ENCODE assay signal across 8 cellular contexts in the genomic region with DNA sequence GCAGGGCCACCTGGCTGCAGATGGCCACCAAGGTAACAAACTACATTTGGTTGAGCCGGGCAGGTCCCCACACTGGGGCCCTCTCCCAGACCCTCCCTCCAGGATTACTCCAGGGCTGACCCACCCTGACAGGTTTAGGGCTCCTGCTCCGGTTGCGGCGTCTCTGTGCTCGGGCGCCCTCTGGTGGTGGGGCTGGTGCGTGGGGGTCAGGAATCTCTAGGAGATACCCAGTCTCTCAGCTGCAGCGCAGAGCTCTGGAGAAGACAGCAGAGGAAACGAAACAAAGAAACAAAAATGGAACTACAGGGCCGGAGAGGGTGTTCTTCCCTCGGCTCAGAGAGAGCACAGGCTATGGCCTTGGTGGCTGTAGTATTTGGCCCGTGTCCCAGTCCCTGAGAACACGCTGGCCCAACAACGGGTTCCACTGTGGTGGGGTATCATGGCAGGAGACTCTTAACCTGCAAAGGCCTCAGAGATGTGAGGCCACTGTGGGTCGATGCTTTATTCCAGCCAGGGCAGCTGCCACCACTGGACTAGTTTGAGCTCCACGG. TPM values are rescaled to one million over a fixed set of nuclear protein-coding genes. Genes with fewer than 3 reads are reported as not detected.
DNase-seq lines count a peak whose midpoint lies in the region; ATAC-seq and TF ChIP-seq lines count a peak whose summit lies in the region.

No MANE protein-coding gene starts in this region.

- no peaks in the 10 kb centered on the region for H3K9me3 Mint-ChIP-seq in activated CD4-positive, alpha-beta memory T cell treated with anti-CD3 and anti-CD28 coated beads, Interleukin-2, amount 10 ng/mL, durations not matched to agents 7 days and 5 days
- H3K9me3 Mint-ChIP-seq in mesothelial cell of epicardium = no peaks in the 10 kb centered on the region

- TF ChIP-seq CTCF in 22Rv1 (IDR thresholded peaks at IDR 0.05) (peak; percentile 96), GM13976 (IDR thresholded peaks at IDR 0.05; ENCODE audit: borderline replicate concordance, control extremely low read depth, extremely low read depth, insufficient read depth, missing control alignments) (peak; percentile 71), mesothelial cell of epicardium (IDR thresholded peaks at IDR 0.05; ENCODE audit: unreplicated experiment) (peak; percentile 68)

- H3K27ac ChIP-seq in 22Rv1 = no peak overlapping the region

- peak; percentile 84 for DNase-seq in GM13976 (ENCODE audit: low spot score)
- peak; percentile 35 to 68 for DNase-seq in NCI-H1930 (lab: John Stamatoyannopoulos, UW)
- DNase-seq in activated CD4-positive, alpha-beta memory T cell treated with anti-CD3 and anti-CD28 coated beads, Interleukin-2, amount 10 ng/mL, durations not matched to agents 7 days and 5 days = peak; percentile 73
- peak; percentile 49 for DNase-seq in effector CD4-positive, alpha-beta T cell
- peak in 1 of 2 experiments; percentile 56 for DNase-seq in mesothelial cell of epicardium (ENCODE audit: low spot score in 2 of 2, unreplicated experiment in 2 of 2)
- DNase-seq in stimulated activated CD8-positive, alpha-beta memory T cell treated with anti-CD3 and anti-CD28 coated beads, Interleukin-4, amount 100 ng/mL, for 24 hours (ENCODE audit: low read depth) = peak; percentile 52

- no peak overlapping the region for H3K27ac Mint-ChIP-seq in activated CD4-positive, alpha-beta memory T cell treated with anti-CD3 and anti-CD28 coated beads, Interleukin-2, amount 10 ng/mL, durations not matched to agents 7 days and 5 days
- no peak overlapping the region for H3K27ac Mint-ChIP-seq in mesothelial cell of epicardium

- peaks cover 3% of the 10 kb centered on the region for H3K36me3 Mint-ChIP-seq in activated CD4-positive, alpha-beta memory T cell treated with anti-CD3 and anti-CD28 coated beads, Interleukin-2, amount 10 ng/mL, durations not matched to agents 7 days and 5 days (ENCODE audit: low read depth)
- H3K36me3 Mint-ChIP-seq in mesothelial cell of epicardium = no peaks in the 10 kb centered on the region

- peaks cover 61% of the 10 kb centered on the region for H3K27me3 Mint-ChIP-seq in activated CD4-positive, alpha-beta memory T cell treated with anti-CD3 and anti-CD28 coated beads, Interleukin-2, amount 10 ng/mL, durations not matched to agents 7 days and 5 days
- peaks cover 70% of the 10 kb centered on the region for H3K27me3 Mint-ChIP-seq in mesothelial cell of epicardium (ENCODE audit: low read depth)

- peaks cover 21% of the 10 kb centered on the region for H3K4me1 Mint-ChIP-seq in activated CD4-positive, alpha-beta memory T cell treated with anti-CD3 and anti-CD28 coated beads, Interleukin-2, amount 10 ng/mL, durations not matched to agents 7 days and 5 days
- peaks cover 10% of the 10 kb centered on the region for H3K4me1 Mint-ChIP-seq in mesothelial cell of epicardium

- in situ Hi-C loops in GM13976 (cut with MboI; ENCODE audit: low sequenced_read_pairs, unreplicated experiment) = no loop called here

- CTCF ChIA-PET in activated CD4-positive, alpha-beta memory T cell treated with anti-CD3 and anti-CD28 coated beads, Interleukin-2, amount 10 ng/mL, durations not matched to agents 7 days and 5 days (lab: Charles Lee) = interaction anchor here (0.6 to 6.8 kb wide), 10 partner anchors 10 to 119 kb away, joined by 3 to 56 read pairs (median 4); a partner anchor contains a TSS

- POLR2A ChIA-PET in activated CD4-positive, alpha-beta memory T cell treated with anti-CD3 and anti-CD28 coated beads, Interleukin-2, amount 10 ng/mL, durations not matched to agents 7 days and 5 days (lab: Charles Lee) = no interaction called here

- no peak for ATAC-seq in HG02763 (IDR thresholded peaks at IDR 0.05; ENCODE audit: unreplicated experiment)

- H3K4me3 Mint-ChIP-seq in activated CD4-positive, alpha-beta memory T cell treated with anti-CD3 and anti-CD28 coated beads, Interleukin-2, amount 10 ng/mL, durations not matched to agents 7 days and 5 days = peak overlapping the region; percentile 35
- peak overlapping the region; percentile 89 for H3K4me3 Mint-ChIP-seq in mesothelial cell of epicardium

RNA-seq across cellular contexts. Expression of a gene that starts 2.4 kb away (rescaled TPM):
- total RNA-seq in activated CD4-positive, alpha-beta memory T cell treated with anti-CD3 and anti-CD28 coated beads, Interleukin-2, amount 10 ng/mL, durations not matched to agents 7 days and 5 days = under 1 TPM in 1 of 2 experiments, not detected in 1; 0.20 TPM
- 2.1 to 2.6 TPM (median 2.4 TPM) in 3 replicates for total RNA-seq in mesothelial cell of epicardium
